Comparison of ENCODE assay signal across 8 cellular contexts in genomic region chr21:33642027-33642895, GRCh38. TPM values are rescaled to one million over a fixed set of nuclear protein-coding genes. Genes with fewer than 3 reads are reported as not detected.
DNase-seq lines count a peak whose midpoint lies in the region; ATAC-seq and TF ChIP-seq lines count a peak whose summit lies in the region.

TSS of gene ITSN1 (plus strand) at chr21:33642501. CDS start at chr21:33718829, 76,328 bp downstream.

- H3K4me1 Mint-ChIP-seq in naive thymus-derived CD8-positive, alpha-beta T cell = peaks cover 13 to 33% (median 28%) of the 10 kb centered on the region in 4 donors
- H3K4me1 Mint-ChIP-seq in stimulated activated naive B cell treated with anti-CD40 and anti-IgM and Interleukin-4, amounts not matched to agents 10 μg/mL and 1 μg/mL and 100 μg/mL, for 72 hours = peaks cover 8 to 14% of the 10 kb centered on the region in 2 donors

- H3K4me1 ChIP-seq in DND-41 (ENCODE audit: insufficient read depth, low read length) = peaks cover 47% of the 10 kb centered on the region

- peaks cover 11% of the 10 kb centered on the region for H3K27me3 ChIP-seq in DND-41 (ENCODE audit: insufficient read depth, low read length, poor library complexity)

- peak; percentile 87 for ATAC-seq in DND-41 (ENCODE audit: insufficient read depth, low read depth)
- peak; percentile 84 to 87 for ATAC-seq in naive thymus-derived CD8-positive, alpha-beta T cell
- ATAC-seq in stimulated activated naive B cell treated with anti-CD40 and anti-IgM and Interleukin-4, amounts not matched to agents 10 μg/mL and 1 μg/mL and 100 μg/mL, for 72 hours (replicated peaks) = peak; percentile 88 to 91

- peaks cover 68% of the 10 kb centered on the region for H3K79me2 ChIP-seq in DND-41 (ENCODE audit: insufficient read depth, low read length)

- H3K36me3 Mint-ChIP-seq in naive thymus-derived CD8-positive, alpha-beta T cell = peaks cover 0 to 3% (median 2%) of the 10 kb centered on the region in 3 donors
- peaks cover 1 to 4% of the 10 kb centered on the region in 2 donors for H3K36me3 Mint-ChIP-seq in stimulated activated naive B cell treated with anti-CD40 and anti-IgM and Interleukin-4, amounts not matched to agents 10 μg/mL and 1 μg/mL and 100 μg/mL, for 72 hours

- H3K27ac ChIP-seq in DND-41 (ENCODE audit: low read length) = peak within 1 kb of the TSS; percentile 95

- no peaks in the 10 kb centered on the region for H3K9me3 Mint-ChIP-seq in naive thymus-derived CD8-positive, alpha-beta T cell
- no peaks in the 10 kb centered on the region for H3K9me3 Mint-ChIP-seq in stimulated activated naive B cell treated with anti-CD40 and anti-IgM and Interleukin-4, amounts not matched to agents 10 μg/mL and 1 μg/mL and 100 μg/mL, for 72 hours

- H2AFZ ChIP-seq in DND-41 (ENCODE audit: low read depth, low read length) = peak within 1 kb of the TSS; percentile 84

- H4K20me1 ChIP-seq in DND-41 (ENCODE audit: insufficient read depth, low read length) = peaks cover 3% of the 10 kb centered on the region; the same call in 1 of the 2 replicates

- TF ChIP-seq CTCF in DND-41 (IDR thresholded peaks at IDR 0.05; ENCODE audit: borderline replicate concordance, extremely low read depth, low read length, poor library complexity, severe bottlenecking) (no peak), LNCaP clone FGC (IDR thresholded peaks at IDR 0.05; ENCODE audit: control insufficient read depth, extremely low read depth, insufficient read depth) (no peak), fibroblast of mammary gland (conservative IDR thresholded peaks at IDR 0.05; ENCODE audit: control insufficient read depth, insufficient read depth, low read depth, low read length) (no peak)

- H3K4me3 Mint-ChIP-seq in naive thymus-derived CD8-positive, alpha-beta T cell = peak within 1 kb of the TSS; percentile 79 to 100 (median 98)
- peak within 1 kb of the TSS; percentile 87 to 88 for H3K4me3 Mint-ChIP-seq in stimulated activated naive B cell treated with anti-CD40 and anti-IgM and Interleukin-4, amounts not matched to agents 10 μg/mL and 1 μg/mL and 100 μg/mL, for 72 hours

- H3K4me3 ChIP-seq in DND-41 (ENCODE audit: low read depth in 1 of 2, low read length in 2 of 2) = peak within 1 kb of the TSS; percentile 71 to 84
- H3K4me3 ChIP-seq in LNCaP clone FGC (ENCODE audit: low read depth, low read length) = peak within 1 kb of the TSS; percentile 73
- peak within 1 kb of the TSS; percentile 95 for H3K4me3 ChIP-seq in fibroblast of mammary gland (ENCODE audit: control insufficient read depth, low read depth, low read length)

- peak within 1 kb of the TSS; percentile 71 for H3K9ac ChIP-seq in DND-41 (ENCODE audit: low read depth, low read length)

- H3K27me3 Mint-ChIP-seq in naive thymus-derived CD8-positive, alpha-beta T cell = peaks cover 5 to 11% (median 8%) of the 10 kb centered on the region in 5 donors
- H3K27me3 Mint-ChIP-seq in stimulated activated naive B cell treated with anti-CD40 and anti-IgM and Interleukin-4, amounts not matched to agents 10 μg/mL and 1 μg/mL and 100 μg/mL, for 72 hours = peaks cover 16 to 18% of the 10 kb centered on the region in 2 donors

- POLR2A ChIA-PET in naive thymus-derived CD8-positive, alpha-beta T cell (lab: Charles Lee) = interaction anchor here (1.4 kb wide), 1 partner anchor 54 kb away, joined by 4 read pairs; the partner anchor contains the start of gene DONSON

- H3K4me2 ChIP-seq in DND-41 (ENCODE audit: insufficient read depth, low read length) = peak within 1 kb of the TSS; percentile 75

- peak within 1 kb of the TSS; percentile 89 to 98 (median 96) for H3K27ac Mint-ChIP-seq in naive thymus-derived CD8-positive, alpha-beta T cell
- H3K27ac Mint-ChIP-seq in stimulated activated naive B cell treated with anti-CD40 and anti-IgM and Interleukin-4, amounts not matched to agents 10 μg/mL and 1 μg/mL and 100 μg/mL, for 72 hours = peak within 1 kb of the TSS; percentile 95

- no peaks in the 10 kb centered on the region; the same call in 1 of the 2 replicates for H3K36me3 ChIP-seq in DND-41 (ENCODE audit: insufficient read depth, low read length)

- peak; percentile 100 for DNase-seq in DND-41
- peak; percentile 99 for DNase-seq in H4 (ENCODE audit: low spot score)
- peak; percentile 98 for DNase-seq in LNCaP clone FGC (ENCODE audit: low read depth)
- DNase-seq in RPMI8226 = peak; percentile 100
- DNase-seq in activated T-helper 9 cell treated with anti-CD3 and anti-CD28 coated beads, Interleukin-2, amount 50 U/mL, for 16 hours (ENCODE audit: low read depth) = peak; percentile 99
- peak; percentile 99 for DNase-seq in fibroblast of mammary gland (ENCODE audit: low read depth)
- DNase-seq in naive thymus-derived CD8-positive, alpha-beta T cell = peak; percentile 98 to 100 (median 99)
- peak; percentile 98 for DNase-seq in stimulated activated naive B cell treated with anti-CD40 and anti-IgM and Interleukin-4, amounts not matched to agents 10 μg/mL and 1 μg/mL and 100 μg/mL, for 72 hours

- H3K9me3 ChIP-seq in DND-41 (ENCODE audit: insufficient read depth, low read length, severe bottlenecking) = no peaks in the 10 kb centered on the region

RNA-seq across cellular contexts. Expression of gene ITSN1, which starts in this region (rescaled TPM):
- 19.7 and 27.4 TPM in 2 replicates for total RNA-seq in H4 (2014; rRNA removed; shearing (Covaris generic))
- total RNA-seq in naive thymus-derived CD8-positive, alpha-beta T cell = 1 to 10 TPM; 3.1 to 4.3 TPM
- under 1 TPM; 0.15 to 0.88 (median 0.40) TPM for polyA plus RNA-seq in naive thymus-derived CD8-positive, alpha-beta T cell

Comparison
In these comparisons a context has a peak if more than half of its experiments do, and no peak if none do; other contexts are left out.
1. Peak in every context shown above with its lines: DNase-seq, ATAC-seq, H3K4me3 ChIP-seq and H3K27ac ChIP-seq.